ENCODE assay signal across 21 cellular contexts in the genomic region with DNA sequence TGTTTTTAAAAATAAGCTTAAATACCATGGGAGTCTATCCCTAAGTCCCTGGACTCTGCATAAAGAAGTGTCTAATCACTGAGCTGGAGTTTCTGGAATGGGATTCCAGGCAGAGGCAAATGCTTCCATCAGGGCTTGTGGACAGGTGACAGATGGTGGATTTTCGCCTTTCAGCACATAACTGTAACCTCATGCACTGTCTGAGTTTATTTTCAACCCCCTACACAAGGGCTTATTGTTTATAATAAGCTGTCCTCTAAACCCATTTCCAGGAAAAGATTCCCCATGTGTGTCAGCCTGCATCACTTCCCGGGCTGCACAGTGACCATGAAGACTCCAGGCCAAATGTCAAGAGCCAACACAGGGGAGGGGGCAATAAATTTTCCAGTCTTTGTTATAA.
DNase-seq lines count a peak whose midpoint lies in the region; ATAC-seq and TF ChIP-seq lines count a peak whose summit lies in the region.
"Had no signal": no experiment of that assay in that cellular context is flagged by ENCODE, and none has a peak within 500 bp of the region (broad histone marks: within the 10 kb centered on the region; RNA-seq: fewer than 3 reads in every experiment).

No MANE protein-coding gene starts in this region.

- no peak overlapping the region for H2BK5ac ChIP-seq in mesenchymal stem cell (ENCODE audit: low read depth, low read length, poor library complexity, severe bottlenecking)

- no peak overlapping the region for H3K23ac ChIP-seq in mesenchymal stem cell (ENCODE audit: low read length in 2 of 2)

- H3K36me3 ChIP-seq in mesenchymal stem cell (ENCODE audit: control insufficient read depth in 1 of 2, insufficient read depth in 2 of 2, low read depth in 1 of 2, low read length in 2 of 2): no peaks in the 10 kb centered on the region
- H3K36me3 ChIP-seq in mucosa of descending colon (ENCODE audit: low read depth): no peaks in the 10 kb centered on the region
- H3K36me3 ChIP-seq: cardiac muscle cell, lower lobe of right lung, prostate gland had no signal

- H2AK5ac ChIP-seq in mesenchymal stem cell (ENCODE audit: low read length, severe bottlenecking): no peak overlapping the region

- H2BK12ac ChIP-seq in mesenchymal stem cell (ENCODE audit: low read length in 2 of 2): no peak overlapping the region

- H3K4me3 ChIP-seq in mesenchymal stem cell (ENCODE audit: insufficient read depth in 1 of 2, low read depth in 1 of 2, low read length in 2 of 2) (no peak overlapping the region), mucosa of descending colon (no peak overlapping the region)
- H3K4me3 ChIP-seq: cardiac muscle cell, lower lobe of right lung, prostate gland, skin epidermis had no signal

- no peak overlapping the region for H3K27ac ChIP-seq in mesenchymal stem cell (ENCODE audit: low read length, poor library complexity, severe bottlenecking)
- H3K27ac ChIP-seq: cardiac muscle cell, lower lobe of right lung, prostate gland had no signal

- no peaks in the 10 kb centered on the region for H3K9me3 Mint-ChIP-seq in activated naive CD4-positive, alpha-beta T cell treated with anti-CD3 and anti-CD28 coated beads, Interleukin-2, amount 50 U/mL, for 72 hours
- H3K9me3 Mint-ChIP-seq: immature natural killer cell; stimulated activated naive B cell treated with anti-CD40 and anti-IgM and Interleukin-4, amounts not matched to agents 10 μg/mL and 1 μg/mL and 100 μg/mL, for 72 hours had no signal

- DNase-seq in Right ventricle myocardium inferior (ENCODE audit: missing footprints) (no peak), cardiac septum (ENCODE audit: low spot score) (no peak), cerebellar cortex (ENCODE audit: low spot score) (peak; percentile 83), mesenchymal stem cell (peak; percentile 67), HCEC 1CT (no peak), mucosa of descending colon (no peak)
- DNase-seq in stimulated activated CD8-positive, alpha-beta memory T cell treated with anti-CD3 and anti-CD28 coated beads, Interleukin-4, amount 100 ng/mL, for 48 hours: no peak
- no peak for DNase-seq in activated naive CD4-positive, alpha-beta T cell treated with anti-CD3 and anti-CD28 coated beads, Interleukin-2, amount 50 U/mL, for 72 hours (ENCODE audit: low spot score in 2 of 2)
- DNase-seq: activated CD4-positive, alpha-beta T cell treated with anti-CD3 and anti-CD28 coated beads for 1 hour; activated CD8-positive, alpha-beta T cell treated with anti-CD3 and anti-CD28 coated beads, Interleukin-2, amount 10 ng/mL, durations not matched to agents 7 days and 5 days; amniotic stem cell; immature natural killer cell; Karpas-422; lower lobe of right lung; NCI-H1930; NCI-H510A; stimulated activated CD4-positive, alpha-beta T cell treated with anti-CD3 and anti-CD28 coated beads, Interleukin-2, amount 100 ng/mL, for 24 hours; stimulated activated naive B cell treated with anti-CD40 and anti-IgM and Interleukin-4, amounts not matched to agents 10 μg/mL and 1 μg/mL and 100 μg/mL, for 72 hours had no signal

- H3K9ac ChIP-seq in mesenchymal stem cell (ENCODE audit: low read length): no peak overlapping the region

- no peak overlapping the region for H2BK15ac ChIP-seq in mesenchymal stem cell (ENCODE audit: low read depth, poor library complexity, severe bottlenecking)

- no peaks in the 10 kb centered on the region for H3K36me3 Mint-ChIP-seq in activated naive CD4-positive, alpha-beta T cell treated with anti-CD3 and anti-CD28 coated beads, Interleukin-2, amount 50 U/mL, for 72 hours
- H3K36me3 Mint-ChIP-seq: immature natural killer cell had no signal

- H3K4me1 ChIP-seq in mesenchymal stem cell (ENCODE audit: control insufficient read depth, insufficient read depth, low read depth, low read length) (no peaks in the 10 kb centered on the region), mucosa of descending colon (ENCODE audit: low read depth) (no peaks in the 10 kb centered on the region)
- H3K4me1 ChIP-seq: lower lobe of right lung, prostate gland had no signal

- H3K27me3 ChIP-seq in mesenchymal stem cell (ENCODE audit: control insufficient read depth in 1 of 2, insufficient read depth in 1 of 2, low read length in 2 of 2): peaks cover 0 to 8% of the 10 kb centered on the region in 2 experiments
- H3K27me3 ChIP-seq: cardiac muscle cell had no signal

- no peak overlapping the region for H3K14ac ChIP-seq in mesenchymal stem cell (ENCODE audit: low read length in 2 of 2)

- no peak for TF ChIP-seq CTCF in mucosa of descending colon (IDR thresholded peaks at IDR 0.05)

- no peak overlapping the region for H2BK120ac ChIP-seq in mesenchymal stem cell (ENCODE audit: low read depth, low read length)

- no peak overlapping the region for H2AFZ ChIP-seq in mesenchymal stem cell (ENCODE audit: low read depth, low read length)

- no peak overlapping the region for H3K18ac ChIP-seq in mesenchymal stem cell (ENCODE audit: low read depth in 1 of 2, low read length in 2 of 2)

- no peak overlapping the region for H4K91ac ChIP-seq in mesenchymal stem cell (ENCODE audit: low read length)

- no peak overlapping the region for H3K4me2 ChIP-seq in mesenchymal stem cell (ENCODE audit: low read length, poor library complexity, severe bottlenecking)

- WGBS in mesenchymal stem cell: 15% methylated on average over 2 of the region's 2 CpGs

- H3K27ac Mint-ChIP-seq in activated naive CD4-positive, alpha-beta T cell treated with anti-CD3 and anti-CD28 coated beads, Interleukin-2, amount 50 U/mL, for 72 hours: no peak overlapping the region
- H3K27ac Mint-ChIP-seq: activated CD8-positive, alpha-beta T cell treated with anti-CD3 and anti-CD28 coated beads, Interleukin-2, amount 10 ng/mL, durations not matched to agents 7 days and 5 days; immature natural killer cell; stimulated activated naive B cell treated with anti-CD40 and anti-IgM and Interleukin-4, amounts not matched to agents 10 μg/mL and 1 μg/mL and 100 μg/mL, for 72 hours had no signal

- H3K9me3 ChIP-seq in mesenchymal stem cell (ENCODE audit: control insufficient read depth, low read length) (no peaks in the 10 kb centered on the region), mucosa of descending colon (no peaks in the 10 kb centered on the region)
- H3K9me3 ChIP-seq: lower lobe of right lung, prostate gland had no signal

- H4K8ac ChIP-seq in mesenchymal stem cell (ENCODE audit: low read length): no peak overlapping the region

- no peak overlapping the region for H3K4ac ChIP-seq in mesenchymal stem cell (ENCODE audit: low read depth in 1 of 2, low read length in 2 of 2)

- H3K79me1 ChIP-seq in mesenchymal stem cell (replicated peaks; ENCODE audit: low read length, poor library complexity, severe bottlenecking): no peaks in the 10 kb centered on the region

- intact Hi-C loops in Right ventricle myocardium inferior (cut with DNase I): loop anchor here (10.0 kb wide), 1 partner anchor 465 kb away; no protein-coding TSS in a partner anchor
- intact Hi-C loops in cardiac septum (cut with DNase I): no loop called here
- intact Hi-C loops in mucosa of descending colon (cut with DNase I, micrococcal nuclease): no loop called here

- peak; percentile 91 for ATAC-seq in Right ventricle myocardium inferior
- ATAC-seq in mucosa of descending colon: no peak
- ATAC-seq in activated naive CD4-positive, alpha-beta T cell treated with anti-CD3 and anti-CD28 coated beads, Interleukin-2, amount 50 U/mL, for 72 hours: no peak
- ATAC-seq: activated CD8-positive, alpha-beta T cell treated with anti-CD3 and anti-CD28 coated beads, Interleukin-2, amount 10 ng/mL, durations not matched to agents 7 days and 5 days; lower lobe of right lung; stimulated activated naive B cell treated with anti-CD40 and anti-IgM and Interleukin-4, amounts not matched to agents 10 μg/mL and 1 μg/mL and 100 μg/mL, for 72 hours had no signal

Comparison
In these comparisons a context has a peak if more than half of its experiments do, and no peak if none do; other contexts are left out.
1. DNase-seq: peak in cerebellar cortex (single experiment) and mesenchymal stem cell (single experiment); none in Right ventricle myocardium inferior (single experiment), cardiac septum (single experiment), HCEC 1CT (single experiment), mucosa of descending colon (0 of 3), stimulated activated CD8-positive, alpha-beta memory T cell treated with anti-CD3 and anti-CD28 coated beads, Interleukin-4, amount 100 ng/mL, for 48 hours (single experiment) and activated naive CD4-positive, alpha-beta T cell treated with anti-CD3 and anti-CD28 coated beads, Interleukin-2, amount 50 U/mL, for 72 hours (0 of 2).